ENCODE assay signal across 8 cellular contexts in genomic region chr16:48444574-48444973, GRCh38. TPM values are rescaled to one million over a fixed set of nuclear protein-coding genes. Genes with fewer than 3 reads are reported as not detected.
DNase-seq lines count a peak whose midpoint lies in the region; ATAC-seq and TF ChIP-seq lines count a peak whose summit lies in the region.

No MANE protein-coding gene starts in this region.

- H3K79me2 ChIP-seq in mammary epithelial cell (ENCODE audit: insufficient read depth, low read length) (no peaks in the 10 kb centered on the region), Karpas-422 (ENCODE audit: low read length) (no peaks in the 10 kb centered on the region)

- intact Hi-C loops in mammary epithelial cell (cut with micrococcal nuclease) (loop anchor here (2.0 to 5.0 kb wide), 2 partner anchors 60 to 92 kb away; partner anchors contain the start of gene SIAH1), thyroid gland (cut with DNase I) (no loop called here)

- no peaks in the 10 kb centered on the region for H3K9me3 ChIP-seq in mammary epithelial cell (replicated peaks; ENCODE audit: insufficient read depth, low read length)
- no peaks in the 10 kb centered on the region for H3K9me3 ChIP-seq in thyroid gland
- no peaks in the 10 kb centered on the region for H3K9me3 ChIP-seq in Karpas-422 (ENCODE audit: low read length)

- no peak for TF ChIP-seq POLR2A in thyroid gland (IDR thresholded peaks at IDR 0.05)

- WGBS in mammary epithelial cell (ENCODE audit: low coverage, missing lambda C conversion rate), result 34% methylated on average over 6 of the region's 6 CpGs
- WGBS in thyroid gland, 2 donors, result 29 to 39% methylated on average over 6 of the region's 6 CpGs

- no peaks in the 10 kb centered on the region for H3K9me2 ChIP-seq in Karpas-422 (replicated peaks; ENCODE audit: insufficient read depth, low read length)

- H3K4me3 ChIP-seq in mammary epithelial cell (replicated peaks in 1 of 3; ENCODE audit: insufficient read depth in 1 of 3, low read depth in 2 of 3, low read length in 3 of 3) (no peak overlapping the region), thyroid gland (replicated peaks in 1 of 3) (no peak overlapping the region), Karpas-422 (ENCODE audit: low read length) (no peak overlapping the region)

- H4K20me1 ChIP-seq in mammary epithelial cell (ENCODE audit: insufficient read depth, low read length) (no peaks in the 10 kb centered on the region), Karpas-422 (ENCODE audit: insufficient read depth, low read depth, low read length) (no peaks in the 10 kb centered on the region)

- BruUV-seq in mammary epithelial cell (replicated peaks; lab: Mats Ljungman, UMichigan), result no TSS peak

- H3K9ac ChIP-seq in mammary epithelial cell (ENCODE audit: insufficient read depth, low read length) (no peak overlapping the region), Karpas-422 (ENCODE audit: low read length) (no peak overlapping the region)

- DNase-seq in HS-27A (ENCODE audit: low read depth) (peak; percentile 72), mammary epithelial cell (peak; percentile 84), kidney tubule cell (ENCODE audit: low spot score) (peak; percentile 85), thyroid gland (peak in 1 of 2 donors; percentile 30), Karpas-422 (no peak)
- DNase-seq in stimulated activated CD4-positive, alpha-beta T cell treated with anti-CD3 and anti-CD28 coated beads, Interleukin-1b, Interleukin-23, amount 100 ng/mL, for 48 hours, result no peak

- H3K27ac ChIP-seq in mammary epithelial cell (ENCODE audit: insufficient read depth, low read depth, low read length) (peak overlapping the region; percentile 40), thyroid gland (peak overlapping the region; percentile 76 to 79 (median 77)), Karpas-422 (ENCODE audit: low read length) (no peak overlapping the region)

- H3K4me1 ChIP-seq in mammary epithelial cell (ENCODE audit: insufficient read depth, low read length) (peaks cover 8% of the 10 kb centered on the region), thyroid gland (peaks cover 10 to 19% of the 10 kb centered on the region in 2 donors), Karpas-422 (ENCODE audit: low read length) (no peaks in the 10 kb centered on the region)

- CTCF ChIA-PET in mammary epithelial cell (lab: Charles Lee; ENCODE audit: low non-redundant PET), result no interaction called here

- H3K27me3 ChIP-seq in mammary epithelial cell (ENCODE audit: insufficient read depth, low read length) (no peaks in the 10 kb centered on the region), thyroid gland (no peaks in the 10 kb centered on the region), Karpas-422 (ENCODE audit: low read length) (no peaks in the 10 kb centered on the region)

- dilution Hi-C loops in mammary epithelial cell (cut with HindIII; ENCODE audit: low sequenced_read_pairs), result no loop called here

- ATAC-seq in GM21390 (IDR thresholded peaks at IDR 0.05; ENCODE audit: unreplicated experiment) (no peak), GM21737 (IDR thresholded peaks at IDR 0.05; ENCODE audit: unreplicated experiment) (no peak)

- peak overlapping the region; percentile 69 for H2AFZ ChIP-seq in mammary epithelial cell (ENCODE audit: low read depth, low read length)
- no peak overlapping the region for H2AFZ ChIP-seq in Karpas-422 (ENCODE audit: low read length)

- H3K4me2 ChIP-seq in mammary epithelial cell (ENCODE audit: insufficient read depth, low read depth, low read length) (peak overlapping the region; percentile 34), Karpas-422 (ENCODE audit: low read depth, low read length, poor library complexity, severe bottlenecking) (no peak overlapping the region)

- in situ Hi-C loops in mammary epithelial cell (cut with MboI; ENCODE audit: low sequenced_read_pairs in 2 of 2), result no loop called here

- H3K36me3 ChIP-seq in mammary epithelial cell (ENCODE audit: insufficient read depth, low read length) (no peaks in the 10 kb centered on the region), thyroid gland (no peaks in the 10 kb centered on the region), Karpas-422 (ENCODE audit: insufficient read depth, low read length) (no peaks in the 10 kb centered on the region)

- TF ChIP-seq CTCF in mammary epithelial cell (conservative IDR thresholded peaks at IDR 0.05 in 1 of 2, IDR thresholded peaks at IDR 0.05 in 1 of 2; ENCODE audit: extremely low read depth in 1 of 2, insufficient read depth in 1 of 2, low read depth in 1 of 2, low read length in 2 of 2), result no peak
- no peak for TF ChIP-seq CTCF in thyroid gland (IDR thresholded peaks at IDR 0.05)

RNA-seq across cellular contexts. Expression of gene SIAH1, which starts 59.4 kb away (rescaled TPM):
- total RNA-seq in mammary epithelial cell, result 10 to 100 TPM; 22.3 to 46.0 TPM
- 10.9 TPM for polyA plus RNA-seq in mammary epithelial cell
- 21.2 TPM for polyA minus RNA-seq in mammary epithelial cell
- 10 to 100 TPM; 23.9 to 45.8 (median 34.4) TPM for total RNA-seq in thyroid gland
- 9.3 and 12.2 TPM in 2 replicates for total RNA-seq in Karpas-422 (2014; rRNA removed; shearing (Covaris generic); ENCODE audit: low replicate concordance)

Comparison
In these comparisons a context has a peak if more than half of its experiments do, and no peak if none do; other contexts are left out.
1. DNase-seq: peak in HS-27A (single experiment), mammary epithelial cell (single experiment) and kidney tubule cell (single experiment); none in Karpas-422 (single experiment) and stimulated activated CD4-positive, alpha-beta T cell treated with anti-CD3 and anti-CD28 coated beads, Interleukin-1b, Interleukin-23, amount 100 ng/mL, for 48 hours (single experiment).